15 cellular contexts compared by ENCODE assay signal in the genomic region with DNA sequence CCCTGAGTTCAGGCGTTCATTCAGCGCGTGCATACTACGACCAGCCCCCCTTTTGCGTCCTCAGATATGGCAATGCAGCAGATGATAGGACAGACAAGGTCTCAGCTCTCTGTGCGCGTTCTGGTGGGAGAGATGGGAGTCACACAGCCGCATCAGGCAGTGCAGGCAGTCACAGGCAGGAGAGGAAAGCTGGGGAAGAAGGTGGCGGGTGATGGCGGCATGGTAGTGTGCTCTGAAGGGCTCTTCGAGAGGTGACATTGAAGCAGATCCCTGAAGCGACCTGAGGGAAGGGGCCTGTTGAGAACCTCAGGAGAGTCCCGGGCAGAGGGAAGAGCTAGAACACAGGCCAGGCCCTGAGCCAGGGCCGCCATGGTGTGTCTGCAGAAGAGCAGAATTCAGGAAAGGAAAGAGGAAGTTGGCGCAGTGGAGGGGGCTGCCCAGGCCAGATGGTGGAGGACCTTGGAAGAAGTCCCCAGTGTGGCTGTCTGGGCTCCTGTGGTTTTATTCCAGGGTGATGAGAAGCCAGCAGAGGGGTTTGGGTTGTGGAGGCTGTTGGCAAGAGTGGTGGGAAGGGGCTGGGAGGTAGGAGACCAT. TPM values are rescaled to one million over a fixed set of nuclear protein-coding genes. Genes with fewer than 3 reads are reported as not detected.
DNase-seq lines count a peak whose midpoint lies in the region; ATAC-seq and TF ChIP-seq lines count a peak whose summit lies in the region.
"Had no signal": no experiment of that assay in that cellular context is flagged by ENCODE, and none has a peak within 500 bp of the region (broad histone marks: within the 10 kb centered on the region; RNA-seq: fewer than 3 reads in every experiment).

No MANE protein-coding gene starts in this region.

- POLR2A ChIA-PET in CD8-positive, alpha-beta memory T cell (lab: Charles Lee) = no interaction called here
- POLR2A ChIA-PET in WTC11 (lab: Charles Lee) = no interaction called here

- ATAC-seq in WTC11 (no peak), naive B cell (ENCODE audit: low read depth in 2 of 2) (peak; percentile 11 to 14), HG02981 (IDR thresholded peaks at IDR 0.05; ENCODE audit: unreplicated experiment) (no peak), HG03039 (IDR thresholded peaks at IDR 0.05; ENCODE audit: unreplicated experiment) (no peak)

- no peak for DNase-seq in CD8-positive, alpha-beta memory T cell
- DNase-seq in KBM-7 (peak; percentile 87), WTC11 (ENCODE audit: low spot score) (no peak), naive B cell (peak; percentile 57), NCI-H1048 (lab: John Stamatoyannopoulos, UW) (no peak)
- DNase-seq: activated CD4-positive, alpha-beta T cell treated with anti-CD3 and anti-CD28 coated beads for 1 hour; NCI-H1092 treated with DMSO at 0.1 percent for 48 hours; NCI-H524 treated with DMSO at 0.1 percent for 48 hours; nephron progenitor cell; SHP77 treated with DMSO at 0.1 percent for 48 hours; small intestine; thyroid gland had no signal

- peaks cover 26 to 47% (median 31%) of the 10 kb centered on the region in 3 donors for H3K4me1 Mint-ChIP-seq in CD8-positive, alpha-beta memory T cell
- H3K4me1 Mint-ChIP-seq in WTC11 (no peaks in the 10 kb centered on the region), naive B cell (peaks cover 37 to 63% (median 52%) of the 10 kb centered on the region in 3 donors)

- peak overlapping the region in 1 of 7 donors; percentile 57 for H3K4me3 Mint-ChIP-seq in CD8-positive, alpha-beta memory T cell
- H3K4me3 Mint-ChIP-seq in WTC11 = no peak overlapping the region
- peak overlapping the region; percentile 39 to 84 (median 70) for H3K4me3 Mint-ChIP-seq in naive B cell

- H3K36me3 ChIP-seq in CD8-positive, alpha-beta memory T cell (ENCODE audit: insufficient read depth, low read length) = peaks cover 39% of the 10 kb centered on the region

- H3K9me3 ChIP-seq in CD8-positive, alpha-beta memory T cell (ENCODE audit: low read length) = no peaks in the 10 kb centered on the region
- H3K9me3 ChIP-seq: thyroid gland had no signal

- no peaks in the 10 kb centered on the region for H3K9me3 Mint-ChIP-seq in CD8-positive, alpha-beta memory T cell
- H3K9me3 Mint-ChIP-seq in WTC11 (no peaks in the 10 kb centered on the region), naive B cell (no peaks in the 10 kb centered on the region)
- H3K9me3 Mint-ChIP-seq: activated T-helper 2 cell treated with anti-CD3 and anti-CD28 coated beads, Interferon-gamma antibody, Interleukin-2, Interleukin-4, amounts not matched to agents 10 μg/mL and 5 μg/mL and 100 μg/mL, durations not matched to agents 14 hours and 24 hours and 36 hours; nephron progenitor cell had no signal

- in situ Hi-C loops in KBM-7 (cut with MboI; ENCODE audit: low pct_unique_long_range_greater_than_20kb, low sequenced_read_pairs) = no loop called here

- no peak overlapping the region for H3K27ac ChIP-seq in CD8-positive, alpha-beta memory T cell (ENCODE audit: low read depth, low read length)
- H3K27ac ChIP-seq: thyroid gland had no signal

- H3K27me3 ChIP-seq in CD8-positive, alpha-beta memory T cell (ENCODE audit: insufficient read depth, low read length, poor library complexity, severe bottlenecking) = no peaks in the 10 kb centered on the region
- H3K27me3 ChIP-seq: thyroid gland had no signal

- H3K4me1 ChIP-seq in CD8-positive, alpha-beta memory T cell (ENCODE audit: insufficient read depth, low read length) = peaks cover 7% of the 10 kb centered on the region

- CTCF ChIA-PET in CD8-positive, alpha-beta memory T cell (lab: Charles Lee) = interaction anchor here (1.7 kb wide), 1 partner anchor 61 kb away, joined by 3 read pairs; no protein-coding TSS in a partner anchor
- CTCF ChIA-PET in WTC11 (lab: Charles Lee) = no interaction called here

- no peak overlapping the region for H3K4me3 ChIP-seq in CD8-positive, alpha-beta memory T cell (ENCODE audit: low read length)
- H3K4me3 ChIP-seq: thyroid gland had no signal

- peaks cover 0 to 3% of the 10 kb centered on the region in 2 donors for H3K27me3 Mint-ChIP-seq in CD8-positive, alpha-beta memory T cell
- H3K27me3 Mint-ChIP-seq in WTC11 (ENCODE audit: low read depth) (no peaks in the 10 kb centered on the region), naive B cell (no peaks in the 10 kb centered on the region)

- TF ChIP-seq CTCF in WTC11 (IDR thresholded peaks at IDR 0.05) = no peak

- H3K36me3 Mint-ChIP-seq in CD8-positive, alpha-beta memory T cell = peaks cover 6 to 76% (median 24%) of the 10 kb centered on the region in 3 donors
- H3K36me3 Mint-ChIP-seq in WTC11 (peaks cover 56% of the 10 kb centered on the region), naive B cell (peaks cover 13 to 26% of the 10 kb centered on the region in 2 donors)

- peak overlapping the region in 6 of 8 donors; percentile 7 to 75 (median 66) for H3K27ac Mint-ChIP-seq in CD8-positive, alpha-beta memory T cell
- H3K27ac Mint-ChIP-seq in WTC11 (peak overlapping the region; percentile 57; the same call in 1 of the 2 replicates), naive B cell (peak overlapping the region in 5 of 6 donors; percentile 50 to 94 (median 89))
- H3K27ac Mint-ChIP-seq: activated T-helper 2 cell treated with anti-CD3 and anti-CD28 coated beads, Interferon-gamma antibody, Interleukin-2, Interleukin-4, amounts not matched to agents 10 μg/mL and 5 μg/mL and 100 μg/mL, durations not matched to agents 14 hours and 24 hours and 36 hours; nephron progenitor cell had no signal

TF ChIP-seq in WTC11, 78 proteins besides CTCF, POLR2A, EP300 and RAD21:
- TF ChIP-seq IRF2 (CRISPR knock-in tag; IDR thresholded peaks at IDR 0.05; ENCODE audit: borderline replicate concordance, low read depth) = no peak
- no peak for TF ChIP-seq SOX15 (CRISPR knock-in tag; IDR thresholded peaks at IDR 0.05)
- TF ChIP-seq, protein P1, sequence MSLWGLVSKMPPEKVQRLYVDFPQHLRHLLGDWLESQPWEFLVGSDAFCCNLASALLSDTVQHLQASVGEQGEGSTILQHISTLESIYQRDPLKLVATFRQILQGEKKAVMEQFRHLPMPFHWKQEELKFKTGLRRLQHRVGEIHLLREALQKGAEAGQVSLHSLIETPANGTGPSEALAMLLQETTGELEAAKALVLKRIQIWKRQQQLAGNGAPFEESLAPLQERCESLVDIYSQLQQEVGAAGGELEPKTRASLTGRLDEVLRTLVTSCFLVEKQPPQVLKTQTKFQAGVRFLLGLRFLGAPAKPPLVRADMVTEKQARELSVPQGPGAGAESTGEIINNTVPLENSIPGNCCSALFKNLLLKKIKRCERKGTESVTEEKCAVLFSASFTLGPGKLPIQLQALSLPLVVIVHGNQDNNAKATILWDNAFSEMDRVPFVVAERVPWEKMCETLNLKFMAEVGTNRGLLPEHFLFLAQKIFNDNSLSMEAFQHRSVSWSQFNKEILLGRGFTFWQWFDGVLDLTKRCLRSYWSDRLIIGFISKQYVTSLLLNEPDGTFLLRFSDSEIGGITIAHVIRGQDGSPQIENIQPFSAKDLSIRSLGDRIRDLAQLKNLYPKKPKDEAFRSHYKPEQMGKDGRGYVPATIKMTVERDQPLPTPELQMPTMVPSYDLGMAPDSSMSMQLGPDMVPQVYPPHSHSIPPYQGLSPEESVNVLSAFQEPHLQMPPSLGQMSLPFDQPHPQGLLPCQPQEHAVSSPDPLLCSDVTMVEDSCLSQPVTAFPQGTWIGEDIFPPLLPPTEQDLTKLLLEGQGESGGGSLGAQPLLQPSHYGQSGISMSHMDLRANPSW (CRISPR knock-in tag; conservative IDR thresholded peaks at IDR 0.05; ENCODE audit: low read depth) = no peak
- no peak for TF ChIP-seq ZNF423 (CRISPR knock-in tag; IDR thresholded peaks at IDR 0.05)

RNA-seq across cellular contexts. Expression of gene USF2, which starts 3.5 kb away (rescaled TPM):
- 100 to 1,000 TPM; 125 to 132 TPM for total RNA-seq in CD8-positive, alpha-beta memory T cell
- polyA plus RNA-seq in CD8-positive, alpha-beta memory T cell = 9.2 TPM
- total RNA-seq in WTC11 (2021) = 109 to 127 TPM (median 120 TPM) in 3 replicates
- 10 to 100 TPM in 4 of 6 donors, 1 to 10 TPM in 2; 1.9 to 15.5 (median 10.4) TPM for polyA plus RNA-seq in naive B cell (ENCODE audit: low read depth in 6 of 6)

RNA-seq across cellular contexts. Expression of gene HAMP, which starts 10.1 kb away (rescaled TPM):
- under 1 TPM; 0.31 TPM for total RNA-seq in CD8-positive, alpha-beta memory T cell
- not detected for polyA plus RNA-seq in CD8-positive, alpha-beta memory T cell
- 0.11 to 0.22 TPM (median 0.14 TPM) in 3 replicates for total RNA-seq in WTC11 (2021)
- under 1 TPM in 1 of 6 donors, not detected in 5; 0.12 TPM for polyA plus RNA-seq in naive B cell (ENCODE audit: low read depth in 6 of 6)
- total RNA-seq: thyroid gland had no signal

RNA-seq across cellular contexts. Expression of gene MAG, which starts 19.7 kb away (rescaled TPM):
- total RNA-seq in CD8-positive, alpha-beta memory T cell = not detected
- 0.36 TPM for polyA plus RNA-seq in CD8-positive, alpha-beta memory T cell
- 0.23 to 0.53 TPM (median 0.46 TPM) in 3 replicates for total RNA-seq in WTC11 (2021)
- under 1 TPM in 4 of 6 donors, not detected in 2; 0.12 to 0.41 (median 0.29) TPM for polyA plus RNA-seq in naive B cell (ENCODE audit: low read depth in 6 of 6)
- polyA plus RNA-seq: small intestine had no signal

RNA-seq across cellular contexts. Expression of gene LSR, which starts 23.4 kb away (rescaled TPM):
- total RNA-seq in CD8-positive, alpha-beta memory T cell = 10 to 100 TPM; 23.5 to 27.5 TPM
- polyA plus RNA-seq in CD8-positive, alpha-beta memory T cell = 77.8 TPM
- total RNA-seq in WTC11 (2021) = 126 to 132 TPM (median 130 TPM) in 3 replicates
- 10 to 100 TPM; 11.7 to 46.3 (median 34.8) TPM for polyA plus RNA-seq in naive B cell (ENCODE audit: low read depth in 6 of 6)

RNA-seq across cellular contexts. Expression of gene FAM187B, which starts 43.7 kb away (rescaled TPM):
- total RNA-seq in CD8-positive, alpha-beta memory T cell = not detected
- polyA plus RNA-seq in CD8-positive, alpha-beta memory T cell = not detected
- 0.16 to 0.20 TPM in 2 of 3 replicates, not detected in the other for total RNA-seq in WTC11 (2021)
- not detected for polyA plus RNA-seq in naive B cell (ENCODE audit: low read depth in 6 of 6)
- total RNA-seq: activated T-helper 2 cell treated with anti-CD3 and anti-CD28 coated beads, Interferon-gamma antibody, Interleukin-2, Interleukin-4, amounts not matched to agents 10 μg/mL and 5 μg/mL and 100 μg/mL, durations not matched to agents 14 hours and 24 hours and 36 hours had no signal
- polyA plus RNA-seq: small intestine had no signal

Comparison
In these comparisons a context has a peak if more than half of its experiments do, and no peak if none do; other contexts are left out.
1. DNase-seq: peak in KBM-7 (single experiment) and naive B cell (single experiment); none in CD8-positive, alpha-beta memory T cell (0 of 5), WTC11 (single experiment) and NCI-H1048 (single experiment).
2. ATAC-seq: peak in naive B cell (2 of 2); none in WTC11 (single experiment), HG02981 (single experiment) and HG03039 (single experiment).
3. Peak in every context shown above with its lines, with median percentiles within 50 percentile points of each other: H3K27ac Mint-ChIP-seq.